ENCODE assay signal across 15 cellular contexts in genomic region chr2:222399038-222399783, GRCh38. TPM values are rescaled to one million over a fixed set of nuclear protein-coding genes. Genes with fewer than 3 reads are reported as not detected.
DNase-seq lines count a peak whose midpoint lies in the region; ATAC-seq and TF ChIP-seq lines count a peak whose summit lies in the region.
"Had no signal": no experiment of that assay in that cellular context is flagged by ENCODE, and none has a peak within 500 bp of the region (broad histone marks: within the 10 kb centered on the region; RNA-seq: fewer than 3 reads in every experiment).

No MANE protein-coding gene starts in this region.

- no peaks in the 10 kb centered on the region for H3K27me3 Mint-ChIP-seq in glutamatergic neuron (ENCODE audit: unreplicated experiment)
- H3K27me3 Mint-ChIP-seq in activated T-helper 17 cell treated with anti-CD3 and anti-CD28 coated beads, Interleukin-2, amount 50 U/mL, for 72 hours: peaks cover 3% of the 10 kb centered on the region

- ATAC-seq in activated T-helper 17 cell treated with anti-CD3 and anti-CD28 coated beads, Interleukin-2, amount 50 U/mL, for 72 hours (replicated peaks): no peak
- ATAC-seq: A549 had no signal

- no peaks in the 10 kb centered on the region for H3K9me3 Mint-ChIP-seq in glutamatergic neuron (ENCODE audit: unreplicated experiment)
- H3K9me3 Mint-ChIP-seq in activated T-helper 17 cell treated with anti-CD3 and anti-CD28 coated beads, Interleukin-2, amount 50 U/mL, for 72 hours: peaks cover 4% of the 10 kb centered on the region

- H3K4me1 Mint-ChIP-seq in glutamatergic neuron (ENCODE audit: low read depth, unreplicated experiment): peaks cover 15% of the 10 kb centered on the region
- no peaks in the 10 kb centered on the region for H3K4me1 Mint-ChIP-seq in activated T-helper 17 cell treated with anti-CD3 and anti-CD28 coated beads, Interleukin-2, amount 50 U/mL, for 72 hours

- peak overlapping the region; percentile 67 for H3K4me3 Mint-ChIP-seq in glutamatergic neuron (ENCODE audit: unreplicated experiment)
- H3K4me3 Mint-ChIP-seq in activated T-helper 17 cell treated with anti-CD3 and anti-CD28 coated beads, Interleukin-2, amount 50 U/mL, for 72 hours: no peak overlapping the region

- no peak for TF ChIP-seq CTCF in glutamatergic neuron (IDR thresholded peaks at IDR 0.05; ENCODE audit: partially characterized antibody, unreplicated experiment)

- peak; percentile 12 for DNase-seq in Ammon's horn (ENCODE audit: low spot score)
- DNase-seq in NCI-H1417 treated with DMSO at 0.1 percent for 48 hours (lab: John Stamatoyannopoulos, UW): peak; percentile 90
- peak; percentile 54 to 82 for DNase-seq in NCI-H524 (lab: John Stamatoyannopoulos, UW)
- DNase-seq in glutamatergic neuron: no peak
- DNase-seq in anterior cingulate cortex (lab: John Stamatoyannopoulos, UW): no peak
- DNase-seq in activated CD4-positive, alpha-beta T cell treated with anti-CD3 and anti-CD28 coated beads for 1 hour: no peak
- DNase-seq in RPMI8226: no peak
- DNase-seq: activated T-cell treated with anti-CD3 and anti-CD28 coated beads, Interleukin-2, amount 50 U/mL, for 1 hour; H7; thyroid gland had no signal

- peaks cover 5% of the 10 kb centered on the region for H3K36me3 Mint-ChIP-seq in glutamatergic neuron (ENCODE audit: unreplicated experiment)
- no peaks in the 10 kb centered on the region for H3K36me3 Mint-ChIP-seq in activated T-helper 17 cell treated with anti-CD3 and anti-CD28 coated beads, Interleukin-2, amount 50 U/mL, for 72 hours (ENCODE audit: low read depth)

- H3K27ac Mint-ChIP-seq in glutamatergic neuron (ENCODE audit: unreplicated experiment): peak overlapping the region; percentile 99
- no peak overlapping the region for H3K27ac Mint-ChIP-seq in activated T-helper 17 cell treated with anti-CD3 and anti-CD28 coated beads, Interleukin-2, amount 50 U/mL, for 72 hours

RNA-seq across cellular contexts. Expression of gene SGPP2, which starts 25.1 kb away (rescaled TPM):
- 2.1 TPM for total RNA-seq in glutamatergic neuron (ENCODE audit: unreplicated experiment)
- total RNA-seq in activated T-helper 17 cell treated with anti-CD3 and anti-CD28 coated beads, Interleukin-2, amount 50 U/mL, for 72 hours: 10 to 100 TPM in 1 of 2 donors, 1 to 10 TPM in 1; 3.0 to 17.0 TPM
- total RNA-seq: dermis microvascular lymphatic vessel endothelial cell, fibroblast of lung, H7, osteocyte had no signal

Comparison
In these comparisons a context has a peak if more than half of its experiments do, and no peak if none do; other contexts are left out.
1. DNase-seq: peak in Ammon's horn (single experiment), NCI-H1417 treated with DMSO at 0.1 percent for 48 hours (single experiment) and NCI-H524 (2 of 2); none in glutamatergic neuron (single experiment), anterior cingulate cortex (0 of 58), activated CD4-positive, alpha-beta T cell treated with anti-CD3 and anti-CD28 coated beads for 1 hour (single experiment) and RPMI8226 (single experiment).